11 cellular contexts compared by ENCODE assay signal in the genomic region with DNA sequence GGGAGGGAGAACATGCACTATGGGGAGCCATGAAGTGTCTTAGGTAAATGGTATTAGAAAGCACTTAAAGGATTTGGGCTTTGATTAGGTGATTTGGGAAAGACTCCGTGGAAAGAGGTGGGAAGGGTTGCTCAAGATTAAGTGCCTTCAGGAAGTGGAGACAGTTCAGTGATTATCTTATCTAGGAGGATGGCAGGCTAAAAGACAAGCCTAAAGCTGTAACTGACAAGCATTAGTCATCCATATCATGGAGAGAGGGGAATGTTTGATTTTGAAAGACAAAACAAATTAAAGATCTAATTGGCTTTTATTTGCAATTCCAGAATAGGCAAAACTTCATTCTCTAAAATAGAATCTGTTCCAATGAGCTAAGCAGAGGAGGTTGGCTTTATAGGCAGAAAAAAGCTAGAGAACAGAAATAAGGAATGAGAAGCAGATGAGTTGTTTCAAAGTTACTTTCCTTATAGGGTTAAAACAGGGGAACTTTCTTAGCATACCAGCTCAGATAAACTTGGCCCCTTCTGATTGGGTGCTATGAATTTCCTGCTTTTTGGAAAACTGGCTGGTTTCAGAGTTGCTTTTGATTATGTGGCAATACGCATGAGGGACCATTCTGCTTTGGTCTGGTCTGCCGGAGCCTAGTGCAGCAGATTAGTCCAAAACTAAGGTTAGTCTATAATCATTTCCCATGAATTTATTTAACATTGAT. TPM values are rescaled to one million over a fixed set of nuclear protein-coding genes. Genes with fewer than 3 reads are reported as not detected.
DNase-seq lines count a peak whose midpoint lies in the region; ATAC-seq, FAIRE-seq and TF ChIP-seq lines count a peak whose summit lies in the region.
"Had no signal": no experiment of that assay in that cellular context is flagged by ENCODE, and none has a peak within 500 bp of the region (broad histone marks: within the 10 kb centered on the region; RNA-seq: fewer than 3 reads in every experiment).

No MANE protein-coding gene starts in this region.

- ATAC-seq in A549 (no peak), WTC11 (no peak)

- H3K27ac ChIP-seq in A549 (no peak overlapping the region), DOHH2 (ENCODE audit: low read depth, low read length) (no peak overlapping the region), hepatocyte (peak overlapping the region; percentile 94), SJCRH30 (no peak overlapping the region)

- H3K4me3 Mint-ChIP-seq in WTC11, result peak overlapping the region; percentile 92

- no peaks in the 10 kb centered on the region for H3F3A ChIP-seq in DOHH2 (ENCODE audit: control insufficient read depth, insufficient read depth)

- no peak for FAIRE-seq in A549 (lab: Jason Lieb, UNC)

- peaks cover 6% of the 10 kb centered on the region for H3K9me3 Mint-ChIP-seq in WTC11

- TF ChIP-seq EP300 in A549 (IDR thresholded peaks at IDR 0.05), result no peak

- no peaks in the 10 kb centered on the region for H3K27me3 Mint-ChIP-seq in WTC11 (ENCODE audit: low read depth)

- H3K36me3 Mint-ChIP-seq in WTC11, result peaks cover 12% of the 10 kb centered on the region

- H3K9me2 ChIP-seq in DOHH2 (replicated peaks; ENCODE audit: control insufficient read depth, low read length) (no peaks in the 10 kb centered on the region), hepatocyte (replicated peaks; ENCODE audit: insufficient read depth) (no peaks in the 10 kb centered on the region)

- no peak for TF ChIP-seq RAD21 in A549 (conservative IDR thresholded peaks at IDR 0.05 in 1 of 2, IDR thresholded peaks at IDR 0.05 in 1 of 2)

- peak overlapping the region; percentile 96 for H3K27ac Mint-ChIP-seq in WTC11

- H3K36me3 ChIP-seq in DOHH2 (ENCODE audit: control insufficient read depth, low read length) (peaks cover 20% of the 10 kb centered on the region), hepatocyte (replicated peaks; ENCODE audit: insufficient read depth, low read depth) (no peaks in the 10 kb centered on the region), SJCRH30 (peaks cover 18% of the 10 kb centered on the region)
- H3K36me3 ChIP-seq: sigmoid colon had no signal

- H3K4me1 ChIP-seq in A549, result peaks cover 10% of the 10 kb centered on the region; the same call in 2 of the 3 replicates
- H3K4me1 ChIP-seq in DOHH2 (ENCODE audit: control insufficient read depth, low read length), result peaks cover 22% of the 10 kb centered on the region
- peaks cover 19% of the 10 kb centered on the region for H3K4me1 ChIP-seq in hepatocyte (ENCODE audit: insufficient read depth)
- no peaks in the 10 kb centered on the region for H3K4me1 ChIP-seq in SJCRH30

- DNase-seq in A549 (ENCODE audit: low read depth in 1 of 2, low spot score in 1 of 2) (no peak), WTC11 (ENCODE audit: low spot score) (no peak), hepatocyte (ENCODE audit: low spot score) (no peak), NCI-H510A treated with DMSO at 0.1 percent for 48 hours (lab: John Stamatoyannopoulos, UW) (no peak), SJCRH30 (no peak), COLO829 (ENCODE audit: low spot score) (no peak), GF-D8 (lab: John Stamatoyannopoulos, UW) (no peak)
- DNase-seq: DMS53, kidney glomerular epithelial cell, sigmoid colon had no signal

- TF ChIP-seq POLR2A in A549 (IDR thresholded peaks at IDR 0.05; ENCODE audit: low read length), result no peak

- H4K20me1 ChIP-seq in DOHH2 (ENCODE audit: control insufficient read depth, insufficient read depth, low read depth, low read length) (no peaks in the 10 kb centered on the region), hepatocyte (ENCODE audit: insufficient read depth, poor library complexity, severe bottlenecking) (no peaks in the 10 kb centered on the region)

- POLR2A ChIA-PET in A549 (lab: Yijun Ruan, JAX), result no interaction called here
- POLR2A ChIA-PET in WTC11 (lab: Charles Lee), result no interaction called here

- no peak overlapping the region for H3K4me3 ChIP-seq in A549
- H3K4me3 ChIP-seq in DOHH2 (ENCODE audit: low read length), result peak overlapping the region; percentile 82; the same call in 1 of the 2 replicates
- no peak overlapping the region for H3K4me3 ChIP-seq in hepatocyte
- H3K4me3 ChIP-seq in SJCRH30, result no peak overlapping the region

- peak overlapping the region; percentile 76 for H2AFZ ChIP-seq in hepatocyte

- no peaks in the 10 kb centered on the region for H3K9me3 ChIP-seq in A549
- H3K9me3 ChIP-seq in DOHH2 (ENCODE audit: control insufficient read depth, insufficient read depth, low read length), result no peaks in the 10 kb centered on the region
- no peaks in the 10 kb centered on the region for H3K9me3 ChIP-seq in hepatocyte (ENCODE audit: low read depth)
- H3K9me3 ChIP-seq in SJCRH30 (replicated peaks), result 0 out of 2 replicates have a peak, but pooled peaks cover 5% of the 10 kb centered on the region
- H3K9me3 ChIP-seq: sigmoid colon had no signal

- H3K27me3 ChIP-seq in DOHH2 (ENCODE audit: control insufficient read depth, low read length) (no peaks in the 10 kb centered on the region), hepatocyte (no peaks in the 10 kb centered on the region), SJCRH30 (no peaks in the 10 kb centered on the region)
- H3K27me3 ChIP-seq: sigmoid colon had no signal

- H3K4me2 ChIP-seq in A549 (peak overlapping the region; percentile 75; the same call in 2 of the 3 replicates), DOHH2 (ENCODE audit: low read length) (peak overlapping the region; percentile 71), hepatocyte (peak overlapping the region; percentile 81)

- peaks cover 34% of the 10 kb centered on the region for H3K4me1 Mint-ChIP-seq in WTC11

- TF ChIP-seq CTCF in A549 (IDR thresholded peaks at IDR 0.05) (no peak), DOHH2 (IDR thresholded peaks at IDR 0.05; ENCODE audit: low read depth, low read length, poor library complexity, severe bottlenecking) (no peak), WTC11 (IDR thresholded peaks at IDR 0.05) (no peak), hepatocyte (IDR thresholded peaks at IDR 0.05; ENCODE audit: poor library complexity) (no peak)

- 67% methylated on average over 3 of the region's 3 CpGs for WGBS in A549 (ENCODE audit: missing lambda C conversion rate)
- 45% methylated on average over 3 of the region's 3 CpGs for WGBS in hepatocyte (ENCODE audit: low lambda C conversion rate, missing lambda C conversion rate)

- CTCF ChIA-PET in A549 (lab: Yijun Ruan, JAX) (no interaction called here), WTC11 (lab: Charles Lee) (interaction anchor here (1.2 to 1.9 kb wide), 2 partner anchors 10 to 95 kb away, joined by 3 to 6 read pairs; no protein-coding TSS in a partner anchor)

- H3K79me2 ChIP-seq in DOHH2 (ENCODE audit: control insufficient read depth, low read length), result peaks cover 40% of the 10 kb centered on the region
- H3K79me2 ChIP-seq in hepatocyte, result peaks cover 14% of the 10 kb centered on the region

TF ChIP-seq in A549, 52 proteins besides CTCF, POLR2A, EP300 and RAD21:
- no peak for TF ChIP-seq TP53 (CRISPR knock-in tag; IDR thresholded peaks at IDR 0.05)
- no peak for TF ChIP-seq NPAS2 (CRISPR knock-in tag; IDR thresholded peaks at IDR 0.05; ENCODE audit: borderline replicate concordance)
- TF ChIP-seq MAZ (IDR thresholded peaks at IDR 0.05; ENCODE audit: borderline replicate concordance, low read depth, low read length), result no peak
- no peak for TF ChIP-seq PHF8 (IDR thresholded peaks at IDR 0.05; ENCODE audit: borderline replicate concordance, low read depth)
- TF ChIP-seq CHD4 (IDR thresholded peaks at IDR 0.05; ENCODE audit: borderline replicate concordance), result no peak
- TF ChIP-seq CBX8 (IDR thresholded peaks at IDR 0.05), result no peak
- TF ChIP-seq JUN (IDR thresholded peaks at IDR 0.05), result no peak
- no peak for TF ChIP-seq ZFP36 (IDR thresholded peaks at IDR 0.05; ENCODE audit: borderline replicate concordance, partially characterized antibody)
- no peak for TF ChIP-seq TFCP2L1 (CRISPR knock-in tag; IDR thresholded peaks at IDR 0.05)
- no peak for TF ChIP-seq FOSL2 (IDR thresholded peaks at IDR 0.05)
- no peak for TF ChIP-seq FOSL2 (CRISPR knock-in tag; IDR thresholded peaks at IDR 0.05)
- TF ChIP-seq HDAC2 (IDR thresholded peaks at IDR 0.05), result no peak
TF ChIP-seq in A549: peak in this region for 0.

TF ChIP-seq in WTC11, 78 proteins besides CTCF, POLR2A, EP300 and RAD21 (continues in another document):
- TF ChIP-seq GABPB1 (CRISPR knock-in tag; IDR thresholded peaks at IDR 0.05) (no peak), FOXK1 (CRISPR knock-in tag; IDR thresholded peaks at IDR 0.05) (no peak)
- TF ChIP-seq, protein P1, sequence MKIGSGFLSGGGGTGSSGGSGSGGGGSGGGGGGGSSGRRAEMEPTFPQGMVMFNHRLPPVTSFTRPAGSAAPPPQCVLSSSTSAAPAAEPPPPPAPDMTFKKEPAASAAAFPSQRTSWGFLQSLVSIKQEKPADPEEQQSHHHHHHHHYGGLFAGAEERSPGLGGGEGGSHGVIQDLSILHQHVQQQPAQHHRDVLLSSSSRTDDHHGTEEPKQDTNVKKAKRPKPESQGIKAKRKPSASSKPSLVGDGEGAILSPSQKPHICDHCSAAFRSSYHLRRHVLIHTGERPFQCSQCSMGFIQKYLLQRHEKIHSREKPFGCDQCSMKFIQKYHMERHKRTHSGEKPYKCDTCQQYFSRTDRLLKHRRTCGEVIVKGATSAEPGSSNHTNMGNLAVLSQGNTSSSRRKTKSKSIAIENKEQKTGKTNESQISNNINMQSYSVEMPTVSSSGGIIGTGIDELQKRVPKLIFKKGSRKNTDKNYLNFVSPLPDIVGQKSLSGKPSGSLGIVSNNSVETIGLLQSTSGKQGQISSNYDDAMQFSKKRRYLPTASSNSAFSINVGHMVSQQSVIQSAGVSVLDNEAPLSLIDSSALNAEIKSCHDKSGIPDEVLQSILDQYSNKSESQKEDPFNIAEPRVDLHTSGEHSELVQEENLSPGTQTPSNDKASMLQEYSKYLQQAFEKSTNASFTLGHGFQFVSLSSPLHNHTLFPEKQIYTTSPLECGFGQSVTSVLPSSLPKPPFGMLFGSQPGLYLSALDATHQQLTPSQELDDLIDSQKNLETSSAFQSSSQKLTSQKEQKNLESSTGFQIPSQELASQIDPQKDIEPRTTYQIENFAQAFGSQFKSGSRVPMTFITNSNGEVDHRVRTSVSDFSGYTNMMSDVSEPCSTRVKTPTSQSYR (CRISPR knock-in tag; IDR thresholded peaks at IDR 0.05), result no peak

RNA-seq across cellular contexts. Expression of gene DIAPH3, which starts 1.8 kb away (rescaled TPM):
- 11.3 and 13.6 TPM in 2 replicates for polyA plus RNA-seq in A549 (2011; rRNA removed)
- 4.0 and 4.3 TPM in 2 replicates for polyA plus RNA-seq in A549 (2012; cell fraction: cytosol; rRNA removed)
- polyA plus RNA-seq in A549 (2012; cell fraction: nucleus; rRNA removed), result 3.7 and 4.9 TPM in 2 replicates
- polyA plus RNA-seq in A549 (2017; fragmentation: RNase III; extraction: RNeasy Plus Mini Kit Qiagen cat#74134 plus additional on column Dnase treatment), result 9.4 to 11.8 TPM (median 10.8 TPM) in 3 replicates
- 14.5 and 15.4 TPM in 2 replicates for polyA minus RNA-seq in A549 (2011; rRNA and poly(A)+ RNA removed)
- 20.6 to 27.6 TPM (median 21.0 TPM) in 3 replicates for total RNA-seq in WTC11 (2021)
- 7.3 and 7.9 TPM in 2 replicates for total RNA-seq in hepatocyte
- 4.7 and 7.4 TPM in 2 replicates for polyA plus RNA-seq in hepatocyte
- 29.6 and 37.7 TPM in 2 replicates for total RNA-seq in SJCRH30 (2014; rRNA removed; shearing (Covaris generic))
